ENCODE assay signal across 9 cellular contexts in genomic region chr12:75724913-75725312, GRCh38.
DNase-seq lines count a peak whose midpoint lies in the region; ATAC-seq and TF ChIP-seq lines count a peak whose summit lies in the region.
"Had no signal": no experiment of that assay in that cellular context is flagged by ENCODE, and none has a peak within 500 bp of the region (broad histone marks: within the 10 kb centered on the region; RNA-seq: fewer than 3 reads in every experiment).

No MANE protein-coding gene starts in this region.

- no peak for TF ChIP-seq CTCF in gastroesophageal sphincter (IDR thresholded peaks at IDR 0.05)
- TF ChIP-seq CTCF in smooth muscle cell (IDR thresholded peaks at IDR 0.05; ENCODE audit: borderline replicate concordance, insufficient read depth, poor library complexity, severe bottlenecking): no peak
- no peak for TF ChIP-seq CTCF in GM10266 (IDR thresholded peaks at IDR 0.05; ENCODE audit: control insufficient read depth, insufficient read depth, low read depth, missing control alignments)
- no peak for TF ChIP-seq CTCF in RWPE1 (conservative IDR thresholded peaks at IDR 0.05; ENCODE audit: low read depth)

- H3K9ac ChIP-seq in smooth muscle cell (ENCODE audit: low read depth): no peak overlapping the region

- H3K9me3 ChIP-seq in gastroesophageal sphincter (no peaks in the 10 kb centered on the region), smooth muscle cell (replicated peaks; ENCODE audit: low read depth) (no peaks in the 10 kb centered on the region)

- H3K27me3 ChIP-seq in gastroesophageal sphincter (no peaks in the 10 kb centered on the region), smooth muscle cell (ENCODE audit: low read depth) (no peaks in the 10 kb centered on the region)

- peaks cover 0 to 2% of the 10 kb centered on the region in 2 donors for H3K36me3 Mint-ChIP-seq in activated T-cell treated with anti-CD3 and anti-CD28 coated beads, Interleukin-2, amount 50 U/mL, for 72 hours (ENCODE audit: insufficient read depth in 2 of 2)
- H3K36me3 Mint-ChIP-seq: activated naive CD4-positive, alpha-beta T cell treated with anti-CD3 and anti-CD28 coated beads, Interleukin-2, amount 50 U/mL, for 24 hours had no signal

- H3K79me2 ChIP-seq in smooth muscle cell (ENCODE audit: low read depth): no peaks in the 10 kb centered on the region

- POLR2A ChIA-PET in RWPE1 (lab: Yijun Ruan, JAX; ENCODE audit: low non-redundant PET): no interaction called here

- no peak overlapping the region for H2AFZ ChIP-seq in smooth muscle cell (ENCODE audit: low read depth)

- TF ChIP-seq POLR2A in gastroesophageal sphincter (IDR thresholded peaks at IDR 0.05): no peak

- ATAC-seq in gastroesophageal sphincter: peak; percentile 42
- no peak for ATAC-seq in activated T-cell treated with anti-CD3 and anti-CD28 coated beads, Interleukin-2, amount 50 U/mL, for 72 hours (replicated peaks in 1 of 2)

- H3K36me3 ChIP-seq in gastroesophageal sphincter (no peaks in the 10 kb centered on the region), smooth muscle cell (ENCODE audit: low read depth) (no peaks in the 10 kb centered on the region)

- H3K4me3 ChIP-seq in gastroesophageal sphincter: no peak overlapping the region
- H3K4me3 ChIP-seq in smooth muscle cell: no peak overlapping the region

- H4K20me1 ChIP-seq in smooth muscle cell (ENCODE audit: low read depth): no peaks in the 10 kb centered on the region

- H3F3A ChIP-seq in smooth muscle cell (ENCODE audit: low read depth): peaks cover 10% of the 10 kb centered on the region

- 7 to 9% methylated on average over 5 of the region's 5 CpGs for WGBS in gastroesophageal sphincter (ENCODE audit: low coverage in 1 of 2), 2 donors
- 1% methylated on average over 5 of the region's 5 CpGs for WGBS in smooth muscle cell (ENCODE audit: low lambda C conversion rate)

- TF ChIP-seq EP300 in gastroesophageal sphincter (IDR thresholded peaks at IDR 0.05): no peak

- peaks cover 0 to 4% of the 10 kb centered on the region in 2 donors for H3K9me3 Mint-ChIP-seq in activated T-cell treated with anti-CD3 and anti-CD28 coated beads, Interleukin-2, amount 50 U/mL, for 72 hours

- H3K27me3 Mint-ChIP-seq in activated T-cell treated with anti-CD3 and anti-CD28 coated beads, Interleukin-2, amount 50 U/mL, for 72 hours (ENCODE audit: low read depth): peaks cover 20% of the 10 kb centered on the region
- H3K27me3 Mint-ChIP-seq: activated naive CD4-positive, alpha-beta T cell treated with anti-CD3 and anti-CD28 coated beads, Interleukin-2, amount 50 U/mL, for 24 hours had no signal

- no peak overlapping the region for H3K27ac Mint-ChIP-seq in activated T-cell treated with anti-CD3 and anti-CD28 coated beads, Interleukin-2, amount 50 U/mL, for 72 hours
- H3K27ac Mint-ChIP-seq: activated naive CD4-positive, alpha-beta T cell treated with anti-CD3 and anti-CD28 coated beads, Interleukin-2, amount 50 U/mL, for 24 hours had no signal

- H3K4me1 Mint-ChIP-seq in activated T-cell treated with anti-CD3 and anti-CD28 coated beads, Interleukin-2, amount 50 U/mL, for 72 hours (ENCODE audit: low read depth): peaks cover 15% of the 10 kb centered on the region

- DNase-seq in HS-27A (ENCODE audit: low read depth) (peak; percentile 73), RPMI7951 (ENCODE audit: low read depth) (peak; percentile 97), smooth muscle cell (lab: John Stamatoyannopoulos, UW; ENCODE audit: unreplicated experiment) (no peak), GM10266 (ENCODE audit: extremely low spot score) (no peak), GM19240 (ENCODE audit: insufficient read length, low spot score) (no peak), RWPE1 (ENCODE audit: low spot score) (no peak)
- no peak for DNase-seq in activated T-cell treated with anti-CD3 and anti-CD28 coated beads, Interleukin-2, amount 50 U/mL, for 72 hours

- peak overlapping the region; percentile 41 for H3K4me2 ChIP-seq in smooth muscle cell

- H3K4me1 ChIP-seq in gastroesophageal sphincter (peaks cover 16 to 55% (median 26%) of the 10 kb centered on the region in 3 donors), smooth muscle cell (ENCODE audit: low read depth) (peaks cover 32% of the 10 kb centered on the region)

- CTCF ChIA-PET in RWPE1 (lab: Yijun Ruan, JAX): interaction anchor here (0.6 to 1.8 kb wide), 5 partner anchors 11 to 106 kb away, joined by 3 to 5 read pairs (median 3); no protein-coding TSS in a partner anchor

- H3K27ac ChIP-seq in gastroesophageal sphincter: peak overlapping the region in 3 of 4 donors; percentile 25 to 56 (median 56)
- peak overlapping the region; percentile 80 for H3K27ac ChIP-seq in smooth muscle cell (ENCODE audit: low read depth)
- no peak overlapping the region for H3K27ac ChIP-seq in RWPE1

- H3K4me3 Mint-ChIP-seq in activated T-cell treated with anti-CD3 and anti-CD28 coated beads, Interleukin-2, amount 50 U/mL, for 72 hours: no peak overlapping the region
- H3K4me3 Mint-ChIP-seq: activated naive CD4-positive, alpha-beta T cell treated with anti-CD3 and anti-CD28 coated beads, Interleukin-2, amount 50 U/mL, for 24 hours had no signal

Comparison
In these comparisons a context has a peak if more than half of its experiments do, and no peak if none do; other contexts are left out.
1. DNase-seq: peak in HS-27A (single experiment) and RPMI7951 (single experiment); none in smooth muscle cell (single experiment), GM10266 (single experiment), activated T-cell treated with anti-CD3 and anti-CD28 coated beads, Interleukin-2, amount 50 U/mL, for 72 hours (0 of 2), GM19240 (single experiment) and RWPE1 (single experiment).